ENCODE assay signal across 1 cellular context in genomic region chr17:43591750-43592562, GRCh38.
TF ChIP-seq lines count a peak whose summit lies in the region.

No MANE protein-coding gene starts in this region.

TF ChIP-seq in GM23338, 12 proteins besides CTCF, POLR2A, EP300 and RAD21 (continued from another document):
- TF ChIP-seq ZNF462 (CRISPR knock-in tag; IDR thresholded peaks at IDR 0.05) (no peak), CREB1 (CRISPR knock-in tag; IDR thresholded peaks at IDR 0.05; ENCODE audit: low read depth) (no peak), ZNF114 (CRISPR knock-in tag; IDR thresholded peaks at IDR 0.05) (no peak), REST (IDR thresholded peaks at IDR 0.05; ENCODE audit: unreplicated experiment) (no peak), EZH2phosphoT487 (IDR thresholded peaks at IDR 0.05; ENCODE audit: unreplicated experiment) (no peak)
